Comparison of ENCODE assay signal across 8 cellular contexts in the genomic region with DNA sequence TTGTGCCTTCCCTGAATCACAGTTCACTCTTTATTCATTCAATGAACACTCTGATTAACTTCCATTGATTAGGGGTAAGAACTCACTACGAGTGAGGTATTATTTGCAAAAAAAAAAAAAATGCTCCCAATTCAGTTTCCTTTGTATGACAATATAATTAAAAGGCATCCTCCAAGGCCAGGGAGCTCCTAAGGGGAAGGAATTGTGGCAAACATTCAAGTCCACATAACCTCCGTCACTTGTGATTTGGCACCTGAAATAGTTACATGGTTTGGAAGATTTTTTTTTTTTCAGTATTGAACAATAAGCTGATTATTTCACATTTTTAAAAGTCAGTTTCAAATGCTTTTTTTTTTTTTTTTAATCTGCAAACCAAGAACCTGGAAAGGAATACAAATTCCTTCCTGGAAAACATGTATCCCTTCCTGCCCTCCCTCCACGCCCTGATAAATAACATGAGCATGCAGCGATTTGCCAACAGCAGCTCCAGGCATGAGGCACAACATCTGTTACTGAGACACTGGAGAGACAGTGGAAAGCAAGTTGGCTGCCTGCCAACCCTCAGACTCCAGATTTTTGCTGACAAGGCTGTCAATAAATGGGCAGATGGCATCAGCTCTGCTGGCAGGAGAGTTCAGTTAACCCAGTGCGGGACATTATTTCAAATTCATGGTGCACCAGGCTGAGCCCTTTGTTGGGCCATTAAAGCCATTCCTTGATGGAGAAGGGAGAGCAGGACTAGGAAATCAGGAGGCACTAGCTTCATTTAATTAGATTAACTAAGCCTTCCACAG.
DNase-seq lines count a peak whose midpoint lies in the region; ATAC-seq lines count a peak whose summit lies in the region.

No MANE protein-coding gene starts in this region.

- no peak for ATAC-seq in GM19455 (IDR thresholded peaks at IDR 0.05; ENCODE audit: unreplicated experiment)

- DNase-seq in Daoy (ENCODE audit: low read depth): peak; percentile 60
- DNase-seq in NCI-H510A (lab: John Stamatoyannopoulos, UW): peak; percentile 84
- DNase-seq in dermis microvascular lymphatic vessel endothelial cell (ENCODE audit: low read depth in 2 of 2): peak; percentile 5 to 31
- DNase-seq in myocyte (ENCODE audit: low read depth): peak; percentile 84
- DNase-seq in 8988T: no peak
- no peak for DNase-seq in activated naive CD4-positive, alpha-beta T cell treated with Interleukin-2 at 50 U/mL for 16 hours
- DNase-seq in stimulated activated CD4-positive, alpha-beta T cell treated with anti-CD3 and anti-CD28 coated beads, Interleukin-12 subunit alpha, Interleukin-12 subunit beta, amount 100 ng/mL, for 4 hours: no peak

Comparison
In these comparisons a context has a peak if more than half of its experiments do, and no peak if none do; other contexts are left out.
1. DNase-seq: peak in Daoy (single experiment), NCI-H510A (single experiment), dermis microvascular lymphatic vessel endothelial cell (2 of 2) and myocyte (single experiment); none in 8988T (single experiment), activated naive CD4-positive, alpha-beta T cell treated with Interleukin-2 at 50 U/mL for 16 hours (single experiment) and stimulated activated CD4-positive, alpha-beta T cell treated with anti-CD3 and anti-CD28 coated beads, Interleukin-12 subunit alpha, Interleukin-12 subunit beta, amount 100 ng/mL, for 4 hours (single experiment).